Comparison of ENCODE assay signal across 9 cellular contexts in the genomic region with DNA sequence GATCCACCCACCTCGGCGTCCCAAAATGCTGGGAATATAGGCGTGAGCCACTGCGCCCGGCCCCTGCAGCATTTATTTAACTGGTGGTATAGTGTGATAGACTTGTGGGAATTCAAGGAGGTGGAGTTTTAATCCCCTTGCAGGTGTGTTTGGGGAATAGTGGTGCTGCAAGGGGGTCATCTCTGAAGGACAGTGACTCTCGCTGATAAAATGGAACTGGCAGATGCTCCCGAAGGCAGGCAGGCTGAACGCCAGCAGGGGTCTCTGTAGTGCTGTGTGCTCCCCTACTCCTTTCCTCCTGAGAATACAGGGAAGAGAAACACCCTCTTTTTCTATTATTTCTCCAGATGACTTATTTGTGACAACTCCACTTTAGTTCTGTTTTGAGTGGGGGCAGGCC. TPM values are rescaled to one million over a fixed set of nuclear protein-coding genes. Genes with fewer than 3 reads are reported as not detected.
DNase-seq lines count a peak whose midpoint lies in the region; ATAC-seq, FAIRE-seq and TF ChIP-seq lines count a peak whose summit lies in the region.
"Had no signal": no experiment of that assay in that cellular context is flagged by ENCODE, and none has a peak within 500 bp of the region (broad histone marks: within the 10 kb centered on the region; RNA-seq: fewer than 3 reads in every experiment).

No MANE protein-coding gene starts in this region.

- no peak for DNase-seq in GM12892 (ENCODE audit: insufficient read length)
- peak; percentile 74 for DNase-seq in NOMO-1 treated with dmso at 0.1 percent for 144 hours (lab: John Stamatoyannopoulos, UW; ENCODE audit: unreplicated experiment)
- DNase-seq in epithelial cell of proximal tubule (ENCODE audit: low read depth) = no peak
- DNase-seq in RWPE1 (ENCODE audit: low spot score) = no peak

- no peaks in the 10 kb centered on the region for H3K9me3 ChIP-seq in BLaER1

- no peaks in the 10 kb centered on the region for H4K20me1 ChIP-seq in BLaER1

- no peak overlapping the region for H3K27ac ChIP-seq in BLaER1
- no peak overlapping the region for H3K27ac ChIP-seq in RWPE1

- POLR2A ChIA-PET in RWPE1 (lab: Yijun Ruan, JAX; ENCODE audit: low non-redundant PET) = no interaction called here

- peak; percentile 44 for FAIRE-seq in GM12892 (lab: Jason Lieb, UNC)

- no peak overlapping the region for H3K9ac ChIP-seq in BLaER1

- no peak for TF ChIP-seq POLR2A in GM12892 (IDR thresholded peaks at IDR 0.05; ENCODE audit: low read depth, low read length)

- CTCF ChIA-PET in RWPE1 (lab: Yijun Ruan, JAX) = no interaction called here

- H3K4me2 ChIP-seq in BLaER1 = peak overlapping the region; percentile 27

- H3K4me3 ChIP-seq in BLaER1 (no peak overlapping the region), epithelial cell of proximal tubule (ENCODE audit: low read depth, low read length) (no peak overlapping the region)

- TF ChIP-seq CTCF in epithelial cell of proximal tubule (conservative IDR thresholded peaks at IDR 0.05; ENCODE audit: low read depth, low read length) = peak; percentile 15
- no peak for TF ChIP-seq CTCF in RWPE1 (conservative IDR thresholded peaks at IDR 0.05; ENCODE audit: low read depth)

- H3K36me3 ChIP-seq in BLaER1 = no peaks in the 10 kb centered on the region

- no peaks in the 10 kb centered on the region for H3K27me3 ChIP-seq in BLaER1

- ATAC-seq in HG02938 (IDR thresholded peaks at IDR 0.05; ENCODE audit: unreplicated experiment) (no peak), HG02870 (IDR thresholded peaks at IDR 0.05; ENCODE audit: unreplicated experiment) (no peak), GM21529 (IDR thresholded peaks at IDR 0.05; ENCODE audit: unreplicated experiment) (no peak)

- H3K4me1 ChIP-seq in BLaER1 = peaks cover 29% of the 10 kb centered on the region

RNA-seq across cellular contexts. Expression of a gene that starts 4.0 kb away (rescaled TPM):
- polyA plus RNA-seq in GM12892 (2012; ENCODE audit: missing spikeins) = 4.3 TPM
- total RNA-seq in epithelial cell of proximal tubule = 4.0 and 4.3 TPM in 2 replicates

RNA-seq across cellular contexts. Expression of a gene that starts 17.9 kb away (rescaled TPM):
- polyA plus RNA-seq in GM12892 (2012; ENCODE audit: missing spikeins) = 107 TPM
- 94.7 and 256 TPM in 2 replicates for total RNA-seq in epithelial cell of proximal tubule

RNA-seq across cellular contexts. Expression of a gene that starts 36.5 kb away (rescaled TPM):
- polyA plus RNA-seq in GM12892 (2012; ENCODE audit: missing spikeins) = 0.51 TPM
- not detected in 2 replicates for total RNA-seq in epithelial cell of proximal tubule
- total RNA-seq: M059J had no signal

RNA-seq across cellular contexts. Expression of a gene that starts 48.6 kb away (rescaled TPM):
- 35.5 TPM for polyA plus RNA-seq in GM12892 (2012; ENCODE audit: missing spikeins)
- total RNA-seq in epithelial cell of proximal tubule = 18.2 and 52.8 TPM in 2 replicates
